In the genomic region with DNA sequence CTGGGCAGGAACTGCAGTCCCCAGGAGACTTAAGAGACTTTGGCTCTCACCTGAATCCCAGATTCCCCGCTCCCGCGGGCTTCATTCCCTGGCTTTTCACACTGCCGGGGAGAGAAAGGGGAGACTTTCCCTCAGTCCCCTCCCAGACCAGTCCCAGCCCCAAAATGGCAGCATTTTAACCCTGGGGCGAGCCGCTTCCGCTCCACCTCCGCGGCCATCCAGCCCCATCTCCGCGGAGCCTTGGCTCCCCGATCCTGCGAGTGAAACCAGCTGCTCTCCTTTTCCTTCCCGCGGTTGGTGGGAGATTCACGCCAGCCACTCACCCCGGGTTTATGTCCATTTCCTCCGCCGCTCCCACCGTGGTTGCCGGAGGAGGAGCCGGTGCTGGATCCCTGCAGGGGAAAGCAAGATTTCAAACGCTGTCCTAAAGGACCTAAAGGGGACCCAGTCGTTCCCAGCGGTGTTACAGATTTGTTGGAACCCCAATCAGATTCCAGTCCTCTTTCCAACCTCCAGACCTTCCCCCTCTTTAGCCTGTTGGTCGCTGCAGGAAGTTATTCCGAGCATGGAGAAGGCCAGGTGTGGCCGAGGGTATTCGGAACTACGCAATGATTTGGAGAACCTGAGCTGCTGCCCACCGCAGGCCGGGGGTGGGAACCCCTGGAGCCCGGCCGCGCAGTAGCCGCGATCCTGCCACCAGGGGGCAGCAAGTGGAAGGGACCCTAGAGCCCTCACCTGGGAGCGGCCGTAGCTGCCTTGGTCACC, we compare ENCODE assay signal across 8 cellular contexts. TPM values are rescaled to one million over a fixed set of nuclear protein-coding genes. Genes with fewer than 3 reads are reported as not detected.
DNase-seq lines count a peak whose midpoint lies in the region; ATAC-seq, FAIRE-seq and TF ChIP-seq lines count a peak whose summit lies in the region.

No MANE protein-coding gene starts in this region.

- peak overlapping the region; percentile 15; the same call in 1 of the 2 replicates for H3K27ac ChIP-seq in 22Rv1
- H3K27ac ChIP-seq in keratinocyte (ENCODE audit: control insufficient read depth, insufficient read depth, low read length): peak overlapping the region; percentile 81

- peak; percentile 97 for TF ChIP-seq CTCF in 22Rv1 (IDR thresholded peaks at IDR 0.05)
- peak; percentile 95 for TF ChIP-seq CTCF in cardiac fibroblast (IDR thresholded peaks at IDR 0.05; ENCODE audit: low read depth, low read length)
- peak; percentile 92 to 97 (median 95) for TF ChIP-seq CTCF in keratinocyte (optimal IDR thresholded peaks at IDR 0.05 in 1 of 3, IDR thresholded peaks at IDR 0.05 in 1 of 3, conservative IDR thresholded peaks at IDR 0.05 in 1 of 3; ENCODE audit: extremely low read depth in 1 of 3, insufficient read depth in 2 of 3, low read length in 3 of 3)

- peak overlapping the region; percentile 88 for H2AFZ ChIP-seq in keratinocyte (ENCODE audit: control insufficient read depth, low read length)

- H3K79me2 ChIP-seq in keratinocyte (ENCODE audit: control insufficient read depth, insufficient read depth, low read length): peaks cover 21% of the 10 kb centered on the region

- peak overlapping the region; percentile 99 for H3K4me2 ChIP-seq in keratinocyte (ENCODE audit: control insufficient read depth, extremely low read depth, insufficient read depth, low read depth, low read length)

- H3K27me3 ChIP-seq in keratinocyte (ENCODE audit: control insufficient read depth, extremely low read depth, insufficient read depth, low read length): peaks cover 5% of the 10 kb centered on the region

- TF ChIP-seq POLR2A in GM12892 (IDR thresholded peaks at IDR 0.05; ENCODE audit: low read depth, low read length): peak; percentile 45; the same call in 1 of the 2 replicates

- peaks cover 11 to 19% of the 10 kb centered on the region in 2 experiments for H3K36me3 ChIP-seq in keratinocyte (ENCODE audit: control insufficient read depth in 2 of 2, extremely low read depth in 1 of 2, insufficient read depth in 2 of 2, low read length in 2 of 2)

- no peaks in the 10 kb centered on the region for H3K9me1 ChIP-seq in keratinocyte (ENCODE audit: control insufficient read depth, extremely low read depth, insufficient read depth, low read length)

- H3K4me1 ChIP-seq in keratinocyte (ENCODE audit: control insufficient read depth, extremely low read depth, insufficient read depth, low read length): peaks cover 16% of the 10 kb centered on the region

- ATAC-seq in HG02938 (IDR thresholded peaks at IDR 0.05; ENCODE audit: unreplicated experiment): no peak

- H4K20me1 ChIP-seq in keratinocyte (ENCODE audit: control insufficient read depth, extremely low read depth, insufficient read depth, low read length): no peaks in the 10 kb centered on the region

- dilution Hi-C loops in keratinocyte (cut with MboI; ENCODE audit: extremely low pct_ligation_motif_present, low sequenced_read_pairs): no loop called here

- peak overlapping the region; percentile 14 to 35 for H3K4me3 ChIP-seq in cardiac fibroblast (replicated peaks in 1 of 2; ENCODE audit: low read depth in 2 of 2, low read length in 2 of 2)
- H3K4me3 ChIP-seq in keratinocyte (ENCODE audit: control insufficient read depth in 2 of 3, extremely low read depth in 1 of 3, insufficient read depth in 2 of 3, low read depth in 1 of 3, low read length in 3 of 3): peak overlapping the region; percentile 63 to 94 (median 88)

- peak; percentile 93 for FAIRE-seq in GM12892 (lab: Jason Lieb, UNC)
- FAIRE-seq in keratinocyte (lab: Jason Lieb, UNC): peak; percentile 73

- H3K9me3 ChIP-seq in keratinocyte (ENCODE audit: control insufficient read depth, low read depth, low read length): no peaks in the 10 kb centered on the region

- H3K9ac ChIP-seq in keratinocyte (ENCODE audit: control insufficient read depth, extremely low read depth, insufficient read depth, low read length): peak overlapping the region; percentile 85

- DNase-seq in GM12892 (ENCODE audit: insufficient read length): peak; percentile 94
- DNase-seq in NCI-H1105 treated with DMSO at 0.1 percent for 48 hours (lab: John Stamatoyannopoulos, UW): peak; percentile 81
- peak; percentile 48 to 66 (median 58) for DNase-seq in activated CD4-positive, CD25-positive, alpha-beta regulatory T cell (lab: John Stamatoyannopoulos, UW)
- peak; percentile 44 to 57 for DNase-seq in cardiac fibroblast (ENCODE audit: low read depth in 2 of 2)
- peak; percentile 78 for DNase-seq in keratinocyte (ENCODE audit: low read depth, low spot score)
- DNase-seq in stimulated activated CD4-positive, alpha-beta T cell treated with anti-CD3 and anti-CD28 coated beads, Interleukin-1b, Interleukin-23, amount 100 ng/mL, for 1 hour (ENCODE audit: low read depth in 2 of 2): peak; percentile 33 to 63

RNA-seq across cellular contexts. Expression of a gene that starts 3.4 kb away (rescaled TPM):
- 99.5 TPM for polyA plus RNA-seq in GM12892 (2012; ENCODE audit: missing spikeins)
- polyA plus RNA-seq in keratinocyte: 235 to 251 TPM (median 238 TPM) in 3 replicates
- polyA plus RNA-seq in keratinocyte (2011; ENCODE audit: low read depth): 1,638 TPM
- polyA plus RNA-seq in keratinocyte (2011; cell fraction: cytosol; rRNA removed): 150 and 195 TPM in 2 replicates
- 232 and 259 TPM in 2 replicates for polyA plus RNA-seq in keratinocyte (2011; cell fraction: nucleus; rRNA removed)
- polyA plus RNA-seq in keratinocyte (2012; ENCODE audit: low replicate concordance): 293 and 2,827 TPM in 2 replicates
- 67.9 to 107 TPM (median 79.9 TPM) in 3 replicates for polyA minus RNA-seq in keratinocyte
- polyA minus RNA-seq in keratinocyte (2011; cell fraction: cytosol; rRNA and poly(A)+ RNA removed): 101 TPM
- polyA minus RNA-seq in keratinocyte (2011; cell fraction: nucleus; rRNA and poly(A)+ RNA removed): 65.2 and 81.5 TPM in 2 replicates

RNA-seq across cellular contexts. Expression of a gene that starts 18.1 kb away (rescaled TPM):
- 1.3 TPM for polyA plus RNA-seq in GM12892 (2012; ENCODE audit: missing spikeins)
- 28.8 to 59.0 TPM (median 49.0 TPM) in 3 replicates for polyA plus RNA-seq in keratinocyte
- 2,690 TPM for polyA plus RNA-seq in keratinocyte (2011; ENCODE audit: low read depth)
- polyA plus RNA-seq in keratinocyte (2011; cell fraction: cytosol; rRNA removed): 38.2 and 40.0 TPM in 2 replicates
- 121 and 194 TPM in 2 replicates for polyA plus RNA-seq in keratinocyte (2011; cell fraction: nucleus; rRNA removed)
- polyA plus RNA-seq in keratinocyte (2012; ENCODE audit: low replicate concordance): 56.0 and 2,730 TPM in 2 replicates
- 21.3 to 25.4 TPM (median 23.0 TPM) in 3 replicates for polyA minus RNA-seq in keratinocyte
- 11.1 TPM for polyA minus RNA-seq in keratinocyte (2011; cell fraction: cytosol; rRNA and poly(A)+ RNA removed)
- polyA minus RNA-seq in keratinocyte (2011; cell fraction: nucleus; rRNA and poly(A)+ RNA removed): 48.9 and 68.8 TPM in 2 replicates

RNA-seq across cellular contexts. Expression of a gene that starts 19.8 kb away (rescaled TPM):
- not detected for polyA plus RNA-seq in GM12892 (2012; ENCODE audit: missing spikeins)
- 53.5 to 188 TPM (median 85.4 TPM) in 3 replicates for polyA plus RNA-seq in keratinocyte
- polyA plus RNA-seq in keratinocyte (2011; ENCODE audit: low read depth): 146 TPM
- 64.3 and 97.4 TPM in 2 replicates for polyA plus RNA-seq in keratinocyte (2011; cell fraction: cytosol; rRNA removed)
- 69.1 and 104 TPM in 2 replicates for polyA plus RNA-seq in keratinocyte (2011; cell fraction: nucleus; rRNA removed)
- 70.9 and 947 TPM in 2 replicates for polyA plus RNA-seq in keratinocyte (2012; ENCODE audit: low replicate concordance)
- polyA minus RNA-seq in keratinocyte: 16.1 to 36.4 TPM (median 35.0 TPM) in 3 replicates
- 26.7 TPM for polyA minus RNA-seq in keratinocyte (2011; cell fraction: cytosol; rRNA and poly(A)+ RNA removed)
- polyA minus RNA-seq in keratinocyte (2011; cell fraction: nucleus; rRNA and poly(A)+ RNA removed): 20.2 and 28.7 TPM in 2 replicates

RNA-seq across cellular contexts. Expression of a gene that starts 23.2 kb away (rescaled TPM):
- polyA plus RNA-seq in GM12892 (2012; ENCODE audit: missing spikeins): not detected
- polyA plus RNA-seq in keratinocyte: 0.08 TPM in 1 of 3 replicates, not detected in the others
- not detected for polyA plus RNA-seq in keratinocyte (2011; ENCODE audit: low read depth)
- polyA plus RNA-seq in keratinocyte (2011; cell fraction: cytosol; rRNA removed): not detected in 2 replicates
- not detected in 2 replicates for polyA plus RNA-seq in keratinocyte (2011; cell fraction: nucleus; rRNA removed)
- polyA plus RNA-seq in keratinocyte (2012; ENCODE audit: low replicate concordance): not detected in 2 replicates
- polyA minus RNA-seq in keratinocyte: not detected in 3 replicates
- polyA minus RNA-seq in keratinocyte (2011; cell fraction: cytosol; rRNA and poly(A)+ RNA removed): not detected
- polyA minus RNA-seq in keratinocyte (2011; cell fraction: nucleus; rRNA and poly(A)+ RNA removed): not detected in 2 replicates

RNA-seq across cellular contexts. Expression of a gene that starts 35.4 kb away (rescaled TPM):
- polyA plus RNA-seq in GM12892 (2012; ENCODE audit: missing spikeins): 76.8 TPM
- 130 to 206 TPM (median 134 TPM) in 3 replicates for polyA plus RNA-seq in keratinocyte
- 29.1 TPM for polyA plus RNA-seq in keratinocyte (2011; ENCODE audit: low read depth)
- 158 and 185 TPM in 2 replicates for polyA plus RNA-seq in keratinocyte (2011; cell fraction: cytosol; rRNA removed)
- 76.1 and 81.3 TPM in 2 replicates for polyA plus RNA-seq in keratinocyte (2011; cell fraction: nucleus; rRNA removed)
- polyA plus RNA-seq in keratinocyte (2012; ENCODE audit: low replicate concordance): 126 and 279 TPM in 2 replicates
- 154 to 284 TPM (median 205 TPM) in 3 replicates for polyA minus RNA-seq in keratinocyte
- polyA minus RNA-seq in keratinocyte (2011; cell fraction: cytosol; rRNA and poly(A)+ RNA removed): 150 TPM
- 28.0 and 30.1 TPM in 2 replicates for polyA minus RNA-seq in keratinocyte (2011; cell fraction: nucleus; rRNA and poly(A)+ RNA removed)
